Comparison of ENCODE assay signal across 13 cellular contexts in the genomic region with DNA sequence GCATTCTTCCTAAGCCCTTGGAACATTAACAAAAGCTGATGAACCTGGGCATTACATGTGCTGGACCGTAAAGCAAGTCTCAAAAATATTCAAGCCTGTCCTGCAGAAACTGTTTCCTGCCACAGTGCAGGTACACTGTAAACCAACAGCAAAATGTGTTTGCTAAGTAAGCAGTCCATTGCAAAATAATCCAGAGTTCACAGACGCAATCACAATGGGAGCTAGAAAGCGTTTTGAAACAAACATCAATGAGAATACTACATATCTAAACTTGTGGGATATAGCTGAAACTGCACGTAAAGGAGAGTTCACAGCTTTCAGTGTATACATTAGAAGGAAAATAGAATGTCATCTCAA.
"Had no signal": no experiment of that assay in that cellular context is flagged by ENCODE, and none has a peak within 500 bp of the region (broad histone marks: within the 10 kb centered on the region; RNA-seq: fewer than 3 reads in every experiment).

No MANE protein-coding gene starts in this region.

- H3K9me3 Mint-ChIP-seq: effector memory CD8-positive, alpha-beta T cell had no signal

- H3K27me3 Mint-ChIP-seq: brain; effector memory CD8-positive, alpha-beta T cell; stimulated activated naive CD8-positive, alpha-beta T cell treated with anti-CD3 and anti-CD28 coated beads, Interleukin-15, amount 100 ng/mL, for 72 hours had no signal

- ATAC-seq: activated CD8-positive, alpha-beta T cell treated with anti-CD3 and anti-CD28 coated beads, Interleukin-2, amount 10 ng/mL, durations not matched to agents 7 days and 5 days; effector memory CD8-positive, alpha-beta T cell; left colon; stimulated activated naive CD8-positive, alpha-beta T cell treated with anti-CD3 and anti-CD28 coated beads, Interleukin-15, amount 100 ng/mL, for 72 hours had no signal

- H3K4me1 Mint-ChIP-seq: stimulated activated naive CD8-positive, alpha-beta T cell treated with anti-CD3 and anti-CD28 coated beads, Interleukin-15, amount 100 ng/mL, for 72 hours had no signal

- H3K36me3 ChIP-seq: thoracic aorta had no signal

- H3K27ac ChIP-seq: thoracic aorta had no signal

- H3K27ac Mint-ChIP-seq: activated CD8-positive, alpha-beta T cell treated with anti-CD3 and anti-CD28 coated beads, Interleukin-2, amount 10 ng/mL, durations not matched to agents 7 days and 5 days; brain; effector memory CD8-positive, alpha-beta T cell; nephron; stimulated activated naive CD8-positive, alpha-beta T cell treated with anti-CD3 and anti-CD28 coated beads, Interleukin-15, amount 100 ng/mL, for 72 hours had no signal

- H3K4me3 ChIP-seq: thoracic aorta had no signal

- H3K9me3 ChIP-seq: thoracic aorta had no signal

- H3K4me3 Mint-ChIP-seq: activated CD8-positive, alpha-beta T cell treated with anti-CD3 and anti-CD28 coated beads, Interleukin-2, amount 10 ng/mL, durations not matched to agents 7 days and 5 days; brain; effector memory CD8-positive, alpha-beta T cell; nephron; stimulated activated naive CD8-positive, alpha-beta T cell treated with anti-CD3 and anti-CD28 coated beads, Interleukin-15, amount 100 ng/mL, for 72 hours had no signal

- DNase-seq: activated CD4-positive, alpha-beta T cell treated with anti-CD3 and anti-CD28 coated beads for 48 hours; activated CD8-positive, alpha-beta T cell treated with anti-CD3 and anti-CD28 coated beads, Interleukin-2, amount 10 ng/mL, durations not matched to agents 7 days and 5 days; activated naive CD4-positive, alpha-beta T cell treated with anti-CD3 and anti-CD28 coated beads, Interleukin-2, amount 50 U/mL, for 16 hours; effector memory CD8-positive, alpha-beta T cell; erythroblast; left colon; mesenchymal stem cell; stimulated activated CD4-positive, alpha-beta T cell treated with anti-CD3 and anti-CD28 coated beads, Interleukin-15, amount 100 ng/mL, for 24 hours; stimulated activated CD4-positive, alpha-beta T cell treated with anti-CD3 and anti-CD28 coated beads, Interleukin-4, amount 100 ng/mL, for 24 hours; stimulated activated naive CD8-positive, alpha-beta T cell treated with anti-CD3 and anti-CD28 coated beads, Interleukin-15, amount 100 ng/mL, for 72 hours had no signal
